ENCODE assay signal across 23 cellular contexts in genomic region chr2:232485757-232486557, GRCh38. TPM values are rescaled to one million over a fixed set of nuclear protein-coding genes. Genes with fewer than 3 reads are reported as not detected.
DNase-seq lines count a peak whose midpoint lies in the region; FAIRE-seq and TF ChIP-seq lines count a peak whose summit lies in the region.
"Had no signal": no experiment of that assay in that cellular context is flagged by ENCODE, and none has a peak within 500 bp of the region (broad histone marks: within the 10 kb centered on the region; RNA-seq: fewer than 3 reads in every experiment).

No MANE protein-coding gene starts in this region.

- H3K79me1 ChIP-seq in H9 (ENCODE audit: insufficient read depth, low read depth, low read length, poor library complexity, severe bottlenecking) = no peaks in the 10 kb centered on the region
- H3K79me1 ChIP-seq in trophoblast cell (ENCODE audit: low read length) = no peaks in the 10 kb centered on the region

- no peaks in the 10 kb centered on the region for H3K36me3 ChIP-seq in hepatocyte (replicated peaks; ENCODE audit: insufficient read depth, low read depth)
- no peaks in the 10 kb centered on the region for H3K36me3 ChIP-seq in trophoblast cell (ENCODE audit: control insufficient read depth in 1 of 2, insufficient read depth in 2 of 2, low read length in 2 of 2)
- H3K36me3 ChIP-seq in esophagus squamous epithelium = no peaks in the 10 kb centered on the region
- H3K36me3 ChIP-seq: Peyer's patch had no signal

- no peak for TF ChIP-seq POLR2A in GM12891 (IDR thresholded peaks at IDR 0.05; ENCODE audit: low read depth, low read length)
- no peak for TF ChIP-seq POLR2A in esophagus squamous epithelium (IDR thresholded peaks at IDR 0.05)

- intact Hi-C loops in esophagus squamous epithelium (cut with DNase I) = no loop called here

- H3K4me2 ChIP-seq in H9 (ENCODE audit: insufficient read depth, insufficient read length, low read length) (peak overlapping the region; percentile 48), hepatocyte (peak overlapping the region; percentile 84), trophoblast cell (ENCODE audit: low read length) (peak overlapping the region; percentile 40)

- H3K9ac ChIP-seq in H9 (ENCODE audit: extremely low read depth, insufficient read length, low read length) (no peak overlapping the region), trophoblast cell (ENCODE audit: low read length) (no peak overlapping the region)

- H3K56ac ChIP-seq in H9 (ENCODE audit: insufficient read length, low read depth, low read length) = no peak overlapping the region

- H3K27me3 ChIP-seq in H9 (ENCODE audit: insufficient read depth, low read length) = peaks cover 34% of the 10 kb centered on the region
- H3K27me3 ChIP-seq in hepatocyte = peaks cover 68% of the 10 kb centered on the region
- H3K27me3 ChIP-seq in trophoblast cell (ENCODE audit: insufficient read depth, low read length) = peaks cover 57% of the 10 kb centered on the region
- H3K27me3 ChIP-seq in esophagus squamous epithelium = peaks cover 0 to 100% (median 14%) of the 10 kb centered on the region in 4 donors

- no peaks in the 10 kb centered on the region for H3K9me2 ChIP-seq in hepatocyte (replicated peaks; ENCODE audit: insufficient read depth)

- no peak overlapping the region for H3K4ac ChIP-seq in H9 (ENCODE audit: low read depth, low read length)
- H3K4ac ChIP-seq in trophoblast cell (ENCODE audit: low read depth, low read length) = no peak overlapping the region

- H3K79me2 ChIP-seq in H9 (ENCODE audit: insufficient read depth, low read length) (no peaks in the 10 kb centered on the region), hepatocyte (no peaks in the 10 kb centered on the region), trophoblast cell (ENCODE audit: control insufficient read depth, insufficient read depth, low read length, poor library complexity) (no peaks in the 10 kb centered on the region)

- H3K9me3 ChIP-seq in H9 (ENCODE audit: control insufficient read depth, low read depth, low read length) (no peaks in the 10 kb centered on the region), hepatocyte (ENCODE audit: low read depth) (no peaks in the 10 kb centered on the region), trophoblast cell (ENCODE audit: insufficient read depth, low read depth, low read length) (peaks cover 23% of the 10 kb centered on the region), esophagus squamous epithelium (no peaks in the 10 kb centered on the region)
- H3K9me3 ChIP-seq: Peyer's patch had no signal

- H4K5ac ChIP-seq in H9 (ENCODE audit: insufficient read length, low read depth, low read length) = no peak overlapping the region

- DNase-seq in DMS 273 (lab: John Stamatoyannopoulos, UW; ENCODE audit: unreplicated experiment) (peak; percentile 60), DMS 273 treated with DMSO at 0.1 percent for 48 hours (lab: John Stamatoyannopoulos, UW) (no peak), H9 (peak; percentile 55), hepatocyte (ENCODE audit: low spot score) (no peak), trophoblast cell (no peak), GM12891 (ENCODE audit: insufficient read length, low spot score) (no peak), esophagus squamous epithelium (lab: John Stamatoyannopoulos, UW) (no peak), T-helper 9 cell (no peak)
- DNase-seq: activated gamma-delta T cell treated with Interleukin-2 at 50 U/mL for 16 hours, MV-4-11, NCI-H2029 treated with DMSO at 0.1 percent for 48 hours, NCI-H774, SW 1271 had no signal

- no peak overlapping the region for H2AFZ ChIP-seq in H9 (ENCODE audit: low read length)
- peak overlapping the region; percentile 40 for H2AFZ ChIP-seq in hepatocyte
- H2AFZ ChIP-seq in trophoblast cell (ENCODE audit: insufficient read depth, low read length, poor library complexity) = no peak overlapping the region

- H4K8ac ChIP-seq in H9 (replicated peaks; ENCODE audit: insufficient read length, low read depth, low read length) = no peak overlapping the region
- no peak overlapping the region for H4K8ac ChIP-seq in trophoblast cell (ENCODE audit: low read depth, low read length)

- H3K27me3 Mint-ChIP-seq in H9 (ENCODE audit: low read depth) = peaks cover 80% of the 10 kb centered on the region

- peaks cover 20 to 29% of the 10 kb centered on the region in 2 experiments for H3K4me1 Mint-ChIP-seq in H9

- H3K18ac ChIP-seq in H9 (ENCODE audit: insufficient read length, low read depth, low read length) (no peak overlapping the region), trophoblast cell (ENCODE audit: low read length) (no peak overlapping the region)

- H3K4me3 ChIP-seq in hepatocyte = no peak overlapping the region
- H3K4me3 ChIP-seq in trophoblast cell (ENCODE audit: low read depth, low read length) = no peak overlapping the region
- peak overlapping the region in 1 of 4 donors; percentile 16 for H3K4me3 ChIP-seq in esophagus squamous epithelium
- H3K4me3 ChIP-seq: K562, Peyer's patch had no signal

- H2BK12ac ChIP-seq in H9 (ENCODE audit: insufficient read length, low read depth, low read length) (no peak overlapping the region), trophoblast cell (ENCODE audit: low read length) (no peak overlapping the region)

- peak overlapping the region; percentile 41 to 76; a peak in 4 of 5 replicates for H3K4me3 Mint-ChIP-seq in H9

- no peak overlapping the region for H3K27ac ChIP-seq in H9 (ENCODE audit: insufficient read length, low read depth, low read length)
- H3K27ac ChIP-seq in hepatocyte = no peak overlapping the region
- no peak overlapping the region for H3K27ac ChIP-seq in trophoblast cell (ENCODE audit: low read depth, low read length)
- H3K27ac ChIP-seq in esophagus squamous epithelium = no peak overlapping the region
- H3K27ac ChIP-seq: 22Rv1, Peyer's patch, skin epidermis, VCaP had no signal

- no peak overlapping the region for H3T11ph ChIP-seq in H9 (ENCODE audit: low read length)

- H3K9me3 Mint-ChIP-seq in H9 = no peaks in the 10 kb centered on the region

- no CpG with 5 or more reads among the region's 111 CpGs for WGBS in H9 (ENCODE audit: extremely low coverage, insufficient read length, low lambda C conversion rate)
- WGBS in hepatocyte (ENCODE audit: low lambda C conversion rate, missing lambda C conversion rate) = 5% methylated on average over 103 of the region's 111 CpGs
- WGBS in trophoblast cell (ENCODE audit: extremely low coverage, insufficient coverage, insufficient read length) = no CpG with 5 or more reads among the region's 111 CpGs
- 14% methylated on average over 17 of the region's 111 CpGs; no CpG with 5 or more reads in 1 of the 2 donors for WGBS in esophagus squamous epithelium, 2 donors

- H3K36me3 Mint-ChIP-seq in H9 (ENCODE audit: insufficient read depth in 1 of 3, low read depth in 3 of 3) = peaks cover 0 to 8% (median 0%) of the 10 kb centered on the region in 3 experiments; a peak in 3 of 7 replicates

- FAIRE-seq in GM12891 (lab: Jason Lieb, UNC) = no peak
- FAIRE-seq: K562 had no signal

- H2BK15ac ChIP-seq in H9 (ENCODE audit: low read depth, low read length) = no peak overlapping the region

- H2BK20ac ChIP-seq in H9 (ENCODE audit: low read depth, low read length, poor library complexity, severe bottlenecking) = no peak overlapping the region

- H4K20me1 ChIP-seq in H9 (ENCODE audit: control insufficient read depth, insufficient read depth, insufficient read length) (no peaks in the 10 kb centered on the region), hepatocyte (ENCODE audit: insufficient read depth, poor library complexity, severe bottlenecking) (no peaks in the 10 kb centered on the region)

- H3K27ac Mint-ChIP-seq in H9 = no peak overlapping the region

- H3K23ac ChIP-seq in H9 (ENCODE audit: insufficient read length, low read depth, low read length) (no peak overlapping the region), trophoblast cell (ENCODE audit: low read length) (no peak overlapping the region)

- H3K23me2 ChIP-seq in H9 (ENCODE audit: insufficient read length, low read depth, low read length, poor library complexity, severe bottlenecking) = peaks cover 9% of the 10 kb centered on the region

- no peak overlapping the region for H2BK120ac ChIP-seq in H9 (ENCODE audit: low read depth, low read length, poor library complexity, severe bottlenecking)
- no peak overlapping the region for H2BK120ac ChIP-seq in trophoblast cell (ENCODE audit: insufficient read depth, low read length, poor library complexity)

- no peak overlapping the region for H4K12ac ChIP-seq in trophoblast cell (ENCODE audit: low read depth, low read length)

- H4K91ac ChIP-seq in H9 (ENCODE audit: insufficient read length, low read depth, low read length) (no peak overlapping the region), trophoblast cell (ENCODE audit: low read depth, low read length) (no peak overlapping the region)

- H2AK5ac ChIP-seq in H9 (ENCODE audit: insufficient read length, low read length) (no peak overlapping the region), trophoblast cell (ENCODE audit: low read length) (no peak overlapping the region)

- H3K14ac ChIP-seq in H9 (ENCODE audit: insufficient read depth, low read length) = peak overlapping the region; percentile 26; the same call in 1 of the 2 replicates
- no peak overlapping the region for H3K14ac ChIP-seq in trophoblast cell (ENCODE audit: low read length)

- no peak overlapping the region for H2BK5ac ChIP-seq in H9 (ENCODE audit: insufficient read length, low read length)
- H2BK5ac ChIP-seq in trophoblast cell (ENCODE audit: low read depth, low read length, poor library complexity) = no peak overlapping the region

- H3K4me1 ChIP-seq in H9 (ENCODE audit: insufficient read depth, low read length) (peaks cover 2% of the 10 kb centered on the region; the same call in 1 of the 2 replicates), hepatocyte (ENCODE audit: insufficient read depth) (peaks cover 6% of the 10 kb centered on the region), trophoblast cell (ENCODE audit: control insufficient read depth in 1 of 2, insufficient read depth in 2 of 2, low read length in 2 of 2) (peaks cover 0 to 5% of the 10 kb centered on the region in 2 experiments), esophagus squamous epithelium (peaks cover 8 to 31% (median 27%) of the 10 kb centered on the region in 3 donors)

- TF ChIP-seq CTCF in H9 (conservative IDR thresholded peaks at IDR 0.05) (no peak), hepatocyte (IDR thresholded peaks at IDR 0.05; ENCODE audit: poor library complexity) (no peak), esophagus squamous epithelium (IDR thresholded peaks at IDR 0.05) (no peak)

RNA-seq across cellular contexts. Expression of gene ECEL1, which starts 1.7 kb away (rescaled TPM):
- total RNA-seq in H9 (2021) (8.2 and 8.4 TPM in 2 replicates), hepatocyte (1.0 and 1.1 TPM in 2 replicates), esophagus squamous epithelium (under 1 TPM in 1 of 4 donors, not detected in 3; 0.19 TPM)
- polyA plus RNA-seq in hepatocyte = 1.2 and 1.4 TPM in 2 replicates
- polyA plus RNA-seq in trophoblast cell (2013) = 0.04 and 0.07 TPM in 2 replicates
- polyA plus RNA-seq in GM12891 (2012; ENCODE audit: low read depth, missing spikeins) = not detected
- total RNA-seq: dermis microvascular lymphatic vessel endothelial cell, mononuclear cell, Peyer's patch had no signal
- polyA plus RNA-seq: K562 had no signal

RNA-seq across cellular contexts. Expression of gene ALPI, which starts 30.0 kb away (rescaled TPM):
- total RNA-seq in H9 (2021) (not detected in 2 replicates), hepatocyte (3.9 and 4.1 TPM in 2 replicates), esophagus squamous epithelium (not detected)
- polyA plus RNA-seq in hepatocyte = 2.7 and 3.5 TPM in 2 replicates
- not detected in 2 replicates for polyA plus RNA-seq in trophoblast cell (2013)
- polyA plus RNA-seq in GM12891 (2012; ENCODE audit: low read depth, missing spikeins) = not detected
- total RNA-seq: dermis microvascular lymphatic vessel endothelial cell, K562, kidney epithelial cell, mononuclear cell, omental fat pad had no signal
- polyA plus RNA-seq: esophagus, K562 had no signal

RNA-seq across cellular contexts. Expression of gene PRSS56, which starts 34.2 kb away (rescaled TPM):
- not detected in 2 replicates for total RNA-seq in H9 (2021)
- total RNA-seq in hepatocyte = not detected in 2 replicates
- not detected in 2 replicates for polyA plus RNA-seq in hepatocyte
- polyA plus RNA-seq in trophoblast cell (2013) = not detected in 2 replicates
- polyA plus RNA-seq in GM12891 (2012; ENCODE audit: low read depth, missing spikeins) = not detected
- not detected for total RNA-seq in esophagus squamous epithelium
- total RNA-seq: dermis microvascular lymphatic vessel endothelial cell, K562, kidney epithelial cell, mononuclear cell, omental fat pad, Peyer's patch had no signal
- polyA plus RNA-seq: esophagus, K562 had no signal

RNA-seq across cellular contexts. Expression of gene CHRND, which starts 40.0 kb away (rescaled TPM):
- not detected in 2 replicates for total RNA-seq in H9 (2021)
- total RNA-seq in hepatocyte = not detected in 2 replicates
- polyA plus RNA-seq in hepatocyte = not detected in 2 replicates
- polyA plus RNA-seq in trophoblast cell (2013) = not detected in 2 replicates
- not detected for polyA plus RNA-seq in GM12891 (2012; ENCODE audit: low read depth, missing spikeins)
- not detected for total RNA-seq in esophagus squamous epithelium
- total RNA-seq: dermis microvascular lymphatic vessel endothelial cell, K562, kidney epithelial cell, mononuclear cell, omental fat pad, Peyer's patch had no signal
- polyA plus RNA-seq: esophagus, K562 had no signal

RNA-seq across cellular contexts. Expression of gene CHRNG, which starts 53.5 kb away (rescaled TPM):
- total RNA-seq in H9 (2021) (not detected in 2 replicates), hepatocyte (not detected in 2 replicates), esophagus squamous epithelium (not detected)
- polyA plus RNA-seq in hepatocyte = not detected in 2 replicates
- polyA plus RNA-seq in trophoblast cell (2013) = 0.04 TPM in 1 of 2 replicates, not detected in the other
- not detected for polyA plus RNA-seq in GM12891 (2012; ENCODE audit: low read depth, missing spikeins)
- total RNA-seq: dermis microvascular lymphatic vessel endothelial cell, K562, kidney epithelial cell, mononuclear cell, omental fat pad, Peyer's patch had no signal
- polyA plus RNA-seq: esophagus, K562 had no signal

Comparison
In these comparisons a context has a peak if more than half of its experiments do, and no peak if none do; other contexts are left out.
1. DNase-seq: peak in DMS 273 (single experiment) and H9 (single experiment); none in DMS 273 treated with DMSO at 0.1 percent for 48 hours (single experiment), hepatocyte (single experiment), trophoblast cell (0 of 2), GM12891 (single experiment), esophagus squamous epithelium (single experiment) and T-helper 9 cell (single experiment).
2. Peak in every context shown above with its lines, with median percentiles within 50 percentile points of each other: H3K4me2 ChIP-seq.